Comparison of ENCODE assay signal across 18 cellular contexts in genomic region chr1:85846706-85847105, GRCh38.
DNase-seq lines count a peak whose midpoint lies in the region; ATAC-seq and TF ChIP-seq lines count a peak whose summit lies in the region.
"Had no signal": no experiment of that assay in that cellular context is flagged by ENCODE, and none has a peak within 500 bp of the region (broad histone marks: within the 10 kb centered on the region; RNA-seq: fewer than 3 reads in every experiment).

No MANE protein-coding gene starts in this region.

- no peak for TF ChIP-seq CTCF in omental fat pad (IDR thresholded peaks at IDR 0.05)

- no peak overlapping the region for H4K12ac ChIP-seq in trophoblast cell (ENCODE audit: low read depth, low read length)

- H3K27me3 ChIP-seq in trophoblast cell (ENCODE audit: insufficient read depth, low read length), result no peaks in the 10 kb centered on the region

- H3K4ac ChIP-seq in trophoblast cell (ENCODE audit: low read depth, low read length), result no peak overlapping the region

- no peaks in the 10 kb centered on the region for H3K4me1 ChIP-seq in trophoblast cell (ENCODE audit: control insufficient read depth in 1 of 2, insufficient read depth in 2 of 2, low read length in 2 of 2)

- H3K79me2 ChIP-seq in trophoblast cell (ENCODE audit: control insufficient read depth, insufficient read depth, low read length, poor library complexity), result no peaks in the 10 kb centered on the region

- no peak overlapping the region for H3K14ac ChIP-seq in trophoblast cell (ENCODE audit: low read length)

- no peak overlapping the region for H2BK5ac ChIP-seq in trophoblast cell (ENCODE audit: low read depth, low read length, poor library complexity)

- H3K27ac ChIP-seq in trophoblast cell (ENCODE audit: low read depth, low read length), result no peak overlapping the region

- H2AFZ ChIP-seq in trophoblast cell (ENCODE audit: insufficient read depth, low read length, poor library complexity), result no peak overlapping the region

- H2AK5ac ChIP-seq in trophoblast cell (ENCODE audit: low read length), result no peak overlapping the region

- H4K91ac ChIP-seq in trophoblast cell (ENCODE audit: low read depth, low read length), result no peak overlapping the region

- no peak overlapping the region for H2BK12ac ChIP-seq in trophoblast cell (ENCODE audit: low read length)

- H3K23ac ChIP-seq in trophoblast cell (ENCODE audit: low read length), result no peak overlapping the region

- H3K9ac ChIP-seq in trophoblast cell (ENCODE audit: low read length), result no peak overlapping the region

- H3K36me3 ChIP-seq in trophoblast cell (ENCODE audit: control insufficient read depth in 1 of 2, insufficient read depth in 2 of 2, low read length in 2 of 2), result no peaks in the 10 kb centered on the region

- ATAC-seq in omental fat pad (ENCODE audit: low FRiP score), result no peak
- ATAC-seq: SK-N-SH treated with all-trans-retinoic acid at 6 μM for 48 hours had no signal

- WGBS in trophoblast cell (ENCODE audit: extremely low coverage, insufficient coverage, insufficient read length), result no CpG with 5 or more reads among the region's 3 CpGs

- no peak overlapping the region for H3K4me3 ChIP-seq in trophoblast cell (ENCODE audit: low read depth, low read length)

- no peaks in the 10 kb centered on the region for H3K79me1 ChIP-seq in trophoblast cell (ENCODE audit: low read length)

- H3K4me2 ChIP-seq in trophoblast cell (ENCODE audit: low read length), result no peak overlapping the region

- H3K9me3 ChIP-seq in trophoblast cell (ENCODE audit: insufficient read depth, low read depth, low read length), result no peaks in the 10 kb centered on the region

- DNase-seq in EH (ENCODE audit: low read depth) (peak; percentile 11), NCI-H226 (peak; percentile 40), epidermal melanocyte (ENCODE audit: insufficient read length, low spot score) (peak; percentile 29), trophoblast cell (peak; percentile 14 to 87), anterior cingulate cortex (lab: John Stamatoyannopoulos, UW) (no peak), GM19238 (ENCODE audit: insufficient read length, low spot score) (no peak), NCI-H510A (lab: John Stamatoyannopoulos, UW) (no peak), omental fat pad (ENCODE audit: low spot score) (no peak)
- DNase-seq: CD4-positive, alpha-beta T cell; DMS153; GOT3; KBM-7; NCI-H1417 treated with DMSO at 0.1 percent for 48 hours; NCI-H187 treated with DMSO at 0.1 percent for 48 hours; NCI-H526 treated with DMSO at 0.1 percent for 48 hours; NK-92 treated with Interleukin-12 subunit alpha and Interleukin-12 subunit beta, amount 100 ng/mL, for 24 hours; SHP77 had no signal

- no peak overlapping the region for H2BK120ac ChIP-seq in trophoblast cell (ENCODE audit: insufficient read depth, low read length, poor library complexity)

- no peak overlapping the region for H3K18ac ChIP-seq in trophoblast cell (ENCODE audit: low read length)

- no peak overlapping the region for H4K8ac ChIP-seq in trophoblast cell (ENCODE audit: low read depth, low read length)

Comparison
In these comparisons a context has a peak if more than half of its experiments do, and no peak if none do; other contexts are left out.
1. DNase-seq: peak in EH (single experiment), NCI-H226 (single experiment), epidermal melanocyte (single experiment) and trophoblast cell (2 of 2); none in anterior cingulate cortex (0 of 58), GM19238 (single experiment), NCI-H510A (single experiment) and omental fat pad (single experiment).